Comparison of ENCODE assay signal across 8 cellular contexts in genomic region chr5:178626484-178627258, GRCh38. TPM values are rescaled to one million over a fixed set of nuclear protein-coding genes. Genes with fewer than 3 reads are reported as not detected.
DNase-seq lines count a peak whose midpoint lies in the region; ATAC-seq and TF ChIP-seq lines count a peak whose summit lies in the region.

CLK4 (minus strand) TSS chr5:178627050; CDS start chr5:178623416, 3,634 bp downstream.

- peaks cover 28% of the 10 kb centered on the region for H3K4me1 Mint-ChIP-seq in activated naive CD4-positive, alpha-beta T cell treated with anti-CD3 and anti-CD28 coated beads for 36 hours (ENCODE audit: low read depth)

- ATAC-seq in gastroesophageal sphincter = peak; percentile 94

- H3K4me1 ChIP-seq in gastroesophageal sphincter = peaks cover 10 to 39% (median 16%) of the 10 kb centered on the region in 3 donors

- peak; percentile 55 to 61 for TF ChIP-seq POLR2A in gastroesophageal sphincter (IDR thresholded peaks at IDR 0.05)

- WGBS in gastroesophageal sphincter (ENCODE audit: low coverage in 1 of 2), 2 donors = no CpG with 5 or more reads among the region's 79 CpGs

- no peak for TF ChIP-seq CTCF in HFF-Myc (IDR thresholded peaks at IDR 0.05; ENCODE audit: low read depth, low read length, missing control alignments)
- peak in 1 of 4 experiments; percentile 10 for TF ChIP-seq CTCF in gastroesophageal sphincter (IDR thresholded peaks at IDR 0.05)

- H3K4me3 Mint-ChIP-seq in activated naive CD4-positive, alpha-beta T cell treated with anti-CD3 and anti-CD28 coated beads for 36 hours = peak within 1 kb of the TSS; percentile 97

- DNase-seq in GM04504 (ENCODE audit: low read depth) = peak; percentile 88
- peak; percentile 70 for DNase-seq in HFF-Myc (ENCODE audit: extremely low read depth, low read depth)
- DNase-seq in MV-4-11 (lab: John Stamatoyannopoulos, UW) = peak; percentile 91
- peak; percentile 92 for DNase-seq in SK-N-DZ (ENCODE audit: low spot score)
- DNase-seq in activated naive CD4-positive, alpha-beta T cell treated with anti-CD3 and anti-CD28 coated beads for 36 hours = peak; percentile 97
- peak; percentile 80 for DNase-seq in non-pigmented ciliary epithelial cell (ENCODE audit: low read depth)
- peak; percentile 72 to 96 (median 90) for DNase-seq in substantia nigra (lab: John Stamatoyannopoulos, UW)

- H3K36me3 Mint-ChIP-seq in activated naive CD4-positive, alpha-beta T cell treated with anti-CD3 and anti-CD28 coated beads for 36 hours (ENCODE audit: low read depth) = peaks cover 14% of the 10 kb centered on the region

- H3K4me3 ChIP-seq in HFF-Myc (replicated peaks; ENCODE audit: low read depth, low read length) = peak within 1 kb of the TSS; percentile 80
- peak within 1 kb of the TSS; percentile 53 to 82 for H3K4me3 ChIP-seq in gastroesophageal sphincter

- H3K27ac ChIP-seq in gastroesophageal sphincter (peak within 1 kb of the TSS; percentile 74 to 99 (median 97)), substantia nigra (ENCODE audit: low read depth, low read length, poor library complexity, severe bottlenecking) (peak within 1 kb of the TSS; percentile 91)

- intact Hi-C loops in activated naive CD4-positive, alpha-beta T cell treated with anti-CD3 and anti-CD28 coated beads for 36 hours (cut with micrococcal nuclease) = loop anchor here (1.0 to 10.0 kb wide), 8 partner anchors 104 to 1072 kb away; partner anchors contain the start of genes CANX, HNRNPH1, RUFY1 and TMED9

- TF ChIP-seq EP300 in gastroesophageal sphincter (IDR thresholded peaks at IDR 0.05) = no peak

- H3K27me3 ChIP-seq in gastroesophageal sphincter = no peaks in the 10 kb centered on the region

- H3K36me3 ChIP-seq in gastroesophageal sphincter = peaks cover 5 to 15% of the 10 kb centered on the region in 2 donors

- CTCF ChIA-PET in activated naive CD4-positive, alpha-beta T cell treated with anti-CD3 and anti-CD28 coated beads for 36 hours (lab: Charles Lee) = no interaction called here

- no peaks in the 10 kb centered on the region for H3K9me3 ChIP-seq in gastroesophageal sphincter

- peak within 1 kb of the TSS; percentile 95 for H3K27ac Mint-ChIP-seq in activated naive CD4-positive, alpha-beta T cell treated with anti-CD3 and anti-CD28 coated beads for 36 hours

- no peaks in the 10 kb centered on the region for H3K9me3 Mint-ChIP-seq in activated naive CD4-positive, alpha-beta T cell treated with anti-CD3 and anti-CD28 coated beads for 36 hours

- no peaks in the 10 kb centered on the region for H3K27me3 Mint-ChIP-seq in activated naive CD4-positive, alpha-beta T cell treated with anti-CD3 and anti-CD28 coated beads for 36 hours (ENCODE audit: low read depth)

RNA-seq across cellular contexts. Expression of gene CLK4, which starts in this region (rescaled TPM):
- 7.4 and 8.6 TPM in 2 replicates for polyA plus RNA-seq in SK-N-DZ (2014; cell fraction: cytosol; rRNA removed)
- 37.5 and 47.3 TPM in 2 replicates for polyA plus RNA-seq in SK-N-DZ (2014; cell fraction: nucleus; rRNA removed)
- 10 to 100 TPM; 33.9 to 34.9 TPM for total RNA-seq in activated naive CD4-positive, alpha-beta T cell treated with anti-CD3 and anti-CD28 coated beads for 36 hours
- 10 to 100 TPM; 16.0 to 59.0 (median 27.2) TPM for total RNA-seq in gastroesophageal sphincter

Comparison
In these comparisons a context has a peak if more than half of its experiments do, and no peak if none do; other contexts are left out.
1. Peak in every context shown above with its lines: DNase-seq, ATAC-seq, H3K4me3 ChIP-seq and H3K27ac ChIP-seq.